In genomic region chr10:95539560-95540284, GRCh38 we compare ENCODE assay signal across 1 cellular context.
A peak's percentile ranks its signal among the peaks of the same experiment; 100 is the strongest.
TF ChIP-seq lines count a peak whose summit lies in the region.

No MANE protein-coding gene starts in this region.

TF ChIP-seq in HepG2, 621 proteins besides CTCF, POLR2A, EP300 and RAD21 (continued from another document):
- TF ChIP-seq ZBTB10 (CRISPR knock-in tag; IDR thresholded peaks at IDR 0.05; ENCODE audit: borderline replicate concordance) = no peak
- no peak for TF ChIP-seq PCBP1 (IDR thresholded peaks at IDR 0.05; ENCODE audit: borderline replicate concordance, low read depth, low read length)
- TF ChIP-seq ZNF230 (CRISPR knock-in tag; IDR thresholded peaks at IDR 0.05) = no peak; the same call in 1 of the 2 replicates
- TF ChIP-seq RBM39 (IDR thresholded peaks at IDR 0.05; ENCODE audit: low read depth, low read length, poor library complexity, severe bottlenecking) = no peak
- TF ChIP-seq AGO2 (optimal IDR thresholded peaks at IDR 0.05; ENCODE audit: low read depth, low read length) = no peak
- no peak for TF ChIP-seq CSRNP1 (CRISPR knock-in tag; IDR thresholded peaks at IDR 0.05)
- TF ChIP-seq PHF20 (CRISPR knock-in tag; IDR thresholded peaks at IDR 0.05) = no peak
- no peak for TF ChIP-seq ZNF337 (CRISPR knock-in tag; IDR thresholded peaks at IDR 0.05; ENCODE audit: borderline replicate concordance, low read depth)
- TF ChIP-seq MATR3 (CRISPR knock-in tag; IDR thresholded peaks at IDR 0.05) = no peak
- no peak for TF ChIP-seq TRAFD1 (CRISPR knock-in tag; IDR thresholded peaks at IDR 0.05; ENCODE audit: borderline replicate concordance)
- no peak for TF ChIP-seq MXI1 (IDR thresholded peaks at IDR 0.05; ENCODE audit: borderline replicate concordance, low read depth, low read length)
- TF ChIP-seq ZNF816 (CRISPR knock-in tag; IDR thresholded peaks at IDR 0.05; ENCODE audit: borderline replicate concordance) = no peak
- TF ChIP-seq SP2 (CRISPR knock-in tag; IDR thresholded peaks at IDR 0.05) = no peak
- no peak for TF ChIP-seq ZNF468 (CRISPR knock-in tag; IDR thresholded peaks at IDR 0.05)
- no peak for TF ChIP-seq HMGXB4 (CRISPR knock-in tag; IDR thresholded peaks at IDR 0.05; ENCODE audit: borderline replicate concordance in 1 of 2, low read depth in 1 of 2)
- TF ChIP-seq ZBTB49 (CRISPR knock-in tag; IDR thresholded peaks at IDR 0.05; ENCODE audit: borderline replicate concordance) = no peak
- no peak for TF ChIP-seq PAF1 (CRISPR knock-in tag; IDR thresholded peaks at IDR 0.05)
- TF ChIP-seq ZNF329 (CRISPR knock-in tag; IDR thresholded peaks at IDR 0.05; ENCODE audit: low read depth) = no peak
- TF ChIP-seq ZKSCAN5 (CRISPR knock-in tag; IDR thresholded peaks at IDR 0.05) = no peak
- peak; percentile 40; the same call in 1 of the 2 replicates for TF ChIP-seq ZBTB25 (CRISPR knock-in tag; IDR thresholded peaks at IDR 0.05)
- no peak for TF ChIP-seq REPIN1 (CRISPR knock-in tag; IDR thresholded peaks at IDR 0.05; ENCODE audit: borderline replicate concordance, low read depth)
